17 cellular contexts compared by ENCODE assay signal in the genomic region with DNA sequence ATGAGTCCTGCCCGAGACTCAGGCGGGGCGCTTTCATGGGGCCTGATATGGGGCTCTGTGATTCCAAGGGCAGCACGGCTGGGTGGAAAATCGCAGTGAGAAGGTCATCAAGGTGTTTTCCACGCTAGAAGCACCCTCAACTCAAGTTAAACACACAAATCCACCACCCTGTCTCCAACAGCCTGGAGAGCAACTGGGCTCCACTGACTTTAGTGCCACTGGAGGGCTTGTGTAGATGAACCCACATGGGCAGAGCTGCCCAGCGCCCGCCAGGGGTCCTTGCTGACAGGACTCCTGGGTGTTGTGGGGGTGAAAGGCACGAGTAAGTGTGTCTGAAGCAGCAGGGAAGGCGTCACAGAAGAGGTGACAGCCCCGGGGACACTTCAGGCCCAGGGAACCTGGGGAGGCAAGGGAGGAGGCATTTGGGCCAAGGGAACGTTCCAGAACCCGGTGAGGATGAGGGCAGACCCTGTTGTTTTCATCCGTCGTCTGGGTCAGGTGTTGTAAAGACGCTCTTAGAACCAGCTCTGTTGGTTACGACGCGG.
"Had no signal": no experiment of that assay in that cellular context is flagged by ENCODE, and none has a peak within 500 bp of the region (broad histone marks: within the 10 kb centered on the region; RNA-seq: fewer than 3 reads in every experiment).

No MANE protein-coding gene starts in this region.

- H3K27ac Mint-ChIP-seq: activated naive CD4-positive, alpha-beta T cell treated with anti-CD3 and anti-CD28 coated beads, Interleukin-2, amount 10 ng/mL, durations not matched to agents 7 days and 5 days; activated T-helper 2 cell treated with anti-CD3 and anti-CD28 coated beads, Interferon-gamma antibody, Interleukin-2, Interleukin-4, amounts not matched to agents 10 μg/mL and 5 μg/mL and 100 μg/mL, durations not matched to agents 14 hours and 24 hours and 36 hours; mesothelial cell of epicardium; natural killer cell; T-cell; WTC11 had no signal

- H3K4me1 ChIP-seq: parathyroid adenoma had no signal

- FAIRE-seq: bronchial epithelial cell, keratinocyte, TTC549 had no signal

- H3K9ac ChIP-seq: parathyroid adenoma had no signal

- ATAC-seq: activated T-cell treated with anti-CD3 and anti-CD28 coated beads, Interleukin-2, amount 50 U/mL, for 4 hours; left lobe of liver; natural killer cell; stimulated activated naive CD8-positive, alpha-beta T cell treated with anti-CD3 and anti-CD28 coated beads, Interleukin-15, Interleukin-2, amounts not matched to agents 100 U/mL and 50 U/mL, for 24 hours; T-cell; WTC11 had no signal

- H2AFZ ChIP-seq: parathyroid adenoma had no signal

- H3K27ac ChIP-seq: parathyroid adenoma had no signal

- H3K4me1 Mint-ChIP-seq: mesothelial cell of epicardium had no signal

- H3K9me3 Mint-ChIP-seq: activated T-cell treated with anti-CD3 and anti-CD28 coated beads, Interleukin-2, amount 50 U/mL, for 4 hours; activated T-helper 2 cell treated with anti-CD3 and anti-CD28 coated beads, Interferon-gamma antibody, Interleukin-2, Interleukin-4, amounts not matched to agents 10 μg/mL and 5 μg/mL and 100 μg/mL, durations not matched to agents 14 hours and 24 hours and 36 hours; mesothelial cell of epicardium; natural killer cell; T-cell; WTC11 had no signal

- H3K4me3 Mint-ChIP-seq: activated naive CD4-positive, alpha-beta T cell treated with anti-CD3 and anti-CD28 coated beads, Interleukin-2, amount 10 ng/mL, durations not matched to agents 7 days and 5 days; activated T-cell treated with anti-CD3 and anti-CD28 coated beads, Interleukin-2, amount 50 U/mL, for 4 hours; mesothelial cell of epicardium; natural killer cell; T-cell; WTC11 had no signal

- H3K36me3 Mint-ChIP-seq: activated naive CD4-positive, alpha-beta T cell treated with anti-CD3 and anti-CD28 coated beads, Interleukin-2, amount 10 ng/mL, durations not matched to agents 7 days and 5 days; mesothelial cell of epicardium; natural killer cell; T-cell; WTC11 had no signal

- DNase-seq: activated naive CD4-positive, alpha-beta T cell treated with anti-CD3 and anti-CD28 coated beads, Interleukin-2, amount 10 ng/mL, durations not matched to agents 7 days and 5 days; activated T-cell treated with anti-CD3 and anti-CD28 coated beads, Interleukin-2, amount 50 U/mL, for 4 hours; amygdala; cerebellar nuclear complex; cortex of kidney; natural killer cell; stimulated activated CD4-positive, alpha-beta T cell treated with anti-CD3 and anti-CD28 coated beads, Interleukin-4, amount 100 ng/mL, for 24 hours; stimulated activated naive CD8-positive, alpha-beta T cell treated with anti-CD3 and anti-CD28 coated beads, Interleukin-15, Interleukin-2, amounts not matched to agents 100 U/mL and 50 U/mL, for 24 hours; T-cell had no signal
